In genomic region chr18:60329131-60329530, GRCh38 we compare ENCODE assay signal across 40 cellular contexts. TPM values are rescaled to one million over a fixed set of nuclear protein-coding genes. Genes with fewer than 3 reads are reported as not detected.
"Had no signal": no experiment of that assay in that cellular context is flagged by ENCODE, and none has a peak within 500 bp of the region (broad histone marks: within the 10 kb centered on the region; RNA-seq: fewer than 3 reads in every experiment).

No MANE protein-coding gene starts in this region.

- H3K4me3 Mint-ChIP-seq: activated CD4-positive, alpha-beta T cell treated with anti-CD3 and anti-CD28 coated beads for 36 hours; activated CD4-positive, alpha-beta T cell treated with anti-CD3 and anti-CD28 coated beads, Interleukin-2, amount 10 ng/mL, durations not matched to agents 7 days and 5 days; activated CD8-positive, alpha-beta T cell treated with anti-CD3 and anti-CD28 coated beads for 36 hours; activated naive CD4-positive, alpha-beta T cell treated with anti-CD3 and anti-CD28 coated beads for 36 hours; activated naive CD8-positive, alpha-beta T cell treated with anti-CD3 and anti-CD28 coated beads for 36 hours; activated T-cell treated with anti-CD3 and anti-CD28 coated beads, Interleukin-2, amount 50 U/mL, for 4 hours; activated T-cell treated with anti-CD3 and anti-CD28 coated beads, Interleukin-2, amount 50 U/mL, for 72 hours; activated T-helper 1 cell treated with anti-CD3 and anti-CD28 coated beads, Interleukin-12 subunit alpha, Interleukin-12 subunit beta, Interleukin-2, Interleukin-4 antibody, amounts not matched to agents 30 ng/mL and 10 ng/mL and 1 ng/mL, durations not matched to agents 14 hours and 24 hours and 36 hours; activated T-helper 17 cell treated with anti-CD3 and anti-CD28 coated beads, Interleukin-2, amount 50 U/mL, for 72 hours; central memory CD8-positive, alpha-beta T cell; T-helper 1 cell treated with Interleukin-12 subunit alpha and Interleukin-12 subunit beta and Interleukin-4 antibody, amounts not matched to agents 30 μg/mL and 1 μg/mL, for 36 hours; T-helper 2 cell treated with Interferon-gamma antibody and Interleukin-4, amounts not matched to agents 5 μg/mL and 100 μg/mL, for 36 hours; WTC11 had no signal

- H3K4me3 ChIP-seq: adrenal gland, body of pancreas, breast epithelium had no signal

- H3K27me3 Mint-ChIP-seq: activated CD4-positive, alpha-beta T cell treated with anti-CD3 and anti-CD28 coated beads for 36 hours; activated CD4-positive, alpha-beta T cell treated with anti-CD3 and anti-CD28 coated beads, Interleukin-2, amount 10 ng/mL, durations not matched to agents 7 days and 5 days; activated CD8-positive, alpha-beta T cell treated with anti-CD3 and anti-CD28 coated beads for 36 hours; activated naive CD8-positive, alpha-beta T cell treated with anti-CD3 and anti-CD28 coated beads for 36 hours; activated T-helper 17 cell treated with anti-CD3 and anti-CD28 coated beads, Interleukin-2, amount 50 U/mL, for 72 hours; central memory CD8-positive, alpha-beta T cell had no signal

- H3K9me3 Mint-ChIP-seq: activated CD4-positive, alpha-beta T cell treated with anti-CD3 and anti-CD28 coated beads, Interleukin-2, amount 10 ng/mL, durations not matched to agents 7 days and 5 days; activated naive CD4-positive, alpha-beta T cell treated with anti-CD3 and anti-CD28 coated beads for 36 hours; T-helper 1 cell treated with Interleukin-12 subunit alpha and Interleukin-12 subunit beta and Interleukin-4 antibody, amounts not matched to agents 30 μg/mL and 1 μg/mL, for 36 hours had no signal

- DNase-seq: activated CD4-positive, alpha-beta T cell treated with anti-CD3 and anti-CD28 coated beads for 1 hour; activated CD4-positive, alpha-beta T cell treated with anti-CD3 and anti-CD28 coated beads for 36 hours; activated CD4-positive, alpha-beta T cell treated with anti-CD3 and anti-CD28 coated beads for 48 hours; activated CD4-positive, alpha-beta T cell treated with anti-CD3 and anti-CD28 coated beads, Interleukin-2, amount 10 ng/mL, durations not matched to agents 7 days and 5 days; activated CD4-positive, alpha-beta T cell treated with anti-CD3 and anti-CD28 coated beads, Interleukin-2, amount 50 U/mL, for 48 hours; activated CD4-positive, CD25-positive, alpha-beta regulatory T cell; activated CD8-positive, alpha-beta memory T cell treated with anti-CD3 and anti-CD28 coated beads, Interleukin-2, amount 50 U/mL, for 4 hours; activated CD8-positive, alpha-beta T cell treated with anti-CD3 and anti-CD28 coated beads for 36 hours; activated effector memory CD4-positive, alpha-beta T cell treated with anti-CD3 and anti-CD28 coated beads, Interleukin-2, amount 50 U/mL, for 16 hours; activated gamma-delta T cell treated with Interleukin-2 at 50 U/mL for 16 hours; activated naive CD4-positive, alpha-beta T cell; activated naive CD4-positive, alpha-beta T cell treated with anti-CD3 and anti-CD28 coated beads for 36 hours; activated naive CD4-positive, alpha-beta T cell treated with anti-CD3 and anti-CD28 coated beads, Interleukin-2, amount 50 U/mL, for 16 hours; activated naive CD8-positive, alpha-beta T cell treated with anti-CD3 and anti-CD28 coated beads for 36 hours; activated T-cell treated with anti-CD3 and anti-CD28 coated beads for 4 hours; activated T-cell treated with anti-CD3 and anti-CD28 coated beads, Interleukin-2, amount 50 U/mL, for 1 hour; activated T-cell treated with anti-CD3 and anti-CD28 coated beads, Interleukin-2, amount 50 U/mL, for 4 hours; activated T-cell treated with anti-CD3 and anti-CD28 coated beads, Interleukin-2, amount 50 U/mL, for 72 hours; adrenal gland; amniotic stem cell; aorta; body of pancreas; brain microvascular endothelial cell; caudate nucleus; cerebellar nuclear complex; T-helper 1 cell; T-helper 2 cell; T-helper 9 cell; WERI-Rb-1 had no signal

- H3K27ac ChIP-seq: adrenal gland, body of pancreas, brain microvascular endothelial cell, breast epithelium, WERI-Rb-1 had no signal

- H3K4me1 Mint-ChIP-seq: activated CD4-positive, alpha-beta T cell treated with anti-CD3 and anti-CD28 coated beads for 36 hours; activated CD4-positive, alpha-beta T cell treated with anti-CD3 and anti-CD28 coated beads, Interleukin-2, amount 10 ng/mL, durations not matched to agents 7 days and 5 days; activated naive CD8-positive, alpha-beta T cell treated with anti-CD3 and anti-CD28 coated beads for 36 hours; activated T-helper 17 cell treated with anti-CD3 and anti-CD28 coated beads, Interleukin-2, amount 50 U/mL, for 72 hours; central memory CD8-positive, alpha-beta T cell had no signal

- H3K27me3 ChIP-seq: adrenal gland, body of pancreas, brain microvascular endothelial cell, breast epithelium had no signal

- H3K36me3 ChIP-seq: adrenal gland, brain microvascular endothelial cell, breast epithelium, WERI-Rb-1 had no signal

- H3K9me3 ChIP-seq: adrenal gland, body of pancreas had no signal

- H3K36me3 Mint-ChIP-seq: activated naive CD4-positive, alpha-beta T cell treated with anti-CD3 and anti-CD28 coated beads, Interleukin-2, amount 50 U/mL, for 72 hours; activated naive CD8-positive, alpha-beta T cell treated with anti-CD3 and anti-CD28 coated beads for 36 hours had no signal

- H3K4me1 ChIP-seq: adrenal gland, body of pancreas, breast epithelium had no signal

- H3K27ac Mint-ChIP-seq: activated CD4-positive, alpha-beta T cell treated with anti-CD3 and anti-CD28 coated beads for 36 hours; activated CD4-positive, alpha-beta T cell treated with anti-CD3 and anti-CD28 coated beads, Interleukin-2, amount 10 ng/mL, durations not matched to agents 7 days and 5 days; activated CD8-positive, alpha-beta T cell treated with anti-CD3 and anti-CD28 coated beads for 36 hours; activated naive CD4-positive, alpha-beta T cell treated with anti-CD3 and anti-CD28 coated beads for 36 hours; activated naive CD4-positive, alpha-beta T cell treated with anti-CD3 and anti-CD28 coated beads, Interleukin-2, amount 50 U/mL, for 72 hours; activated naive CD8-positive, alpha-beta T cell treated with anti-CD3 and anti-CD28 coated beads for 36 hours; activated T-cell treated with anti-CD3 and anti-CD28 coated beads, Interleukin-2, amount 50 U/mL, for 72 hours; activated T-helper 1 cell treated with anti-CD3 and anti-CD28 coated beads, Interleukin-12 subunit alpha, Interleukin-12 subunit beta, Interleukin-2, Interleukin-4 antibody, amounts not matched to agents 30 ng/mL and 10 ng/mL and 1 ng/mL, durations not matched to agents 14 hours and 24 hours and 36 hours; activated T-helper 17 cell treated with anti-CD3 and anti-CD28 coated beads, Interleukin-2, amount 50 U/mL, for 72 hours; T-helper 1 cell treated with Interleukin-12 subunit alpha and Interleukin-12 subunit beta and Interleukin-4 antibody, amounts not matched to agents 30 μg/mL and 1 μg/mL, for 36 hours; T-helper 2 cell treated with Interferon-gamma antibody and Interleukin-4, amounts not matched to agents 5 μg/mL and 100 μg/mL, for 36 hours; WTC11 had no signal

RNA-seq across cellular contexts. Expression of gene MC4R, which starts 43.4 kb away (rescaled TPM):
- total RNA-seq: activated CD4-positive, alpha-beta T cell treated with anti-CD3 and anti-CD28 coated beads for 36 hours; activated CD4-positive, alpha-beta T cell treated with anti-CD3 and anti-CD28 coated beads, Interleukin-2, amount 10 ng/mL, durations not matched to agents 7 days and 5 days; activated CD8-positive, alpha-beta memory T cell treated with anti-CD3 and anti-CD28 coated beads for 36 hours; activated CD8-positive, alpha-beta T cell treated with anti-CD3 and anti-CD28 coated beads for 36 hours; activated naive CD4-positive, alpha-beta T cell treated with anti-CD3 and anti-CD28 coated beads for 36 hours; activated naive CD4-positive, alpha-beta T cell treated with anti-CD3 and anti-CD28 coated beads, Interleukin-2, amount 50 U/mL, for 72 hours; activated naive CD8-positive, alpha-beta T cell treated with anti-CD3 and anti-CD28 coated beads for 36 hours; activated T-cell treated with anti-CD3 and anti-CD28 coated beads, Interleukin-2, amount 50 U/mL, for 4 hours; activated T-cell treated with anti-CD3 and anti-CD28 coated beads, Interleukin-2, amount 50 U/mL, for 72 hours; activated T-helper 1 cell treated with anti-CD3 and anti-CD28 coated beads, Interleukin-12 subunit alpha, Interleukin-12 subunit beta, Interleukin-2, Interleukin-4 antibody, amounts not matched to agents 30 ng/mL and 10 ng/mL and 1 ng/mL, durations not matched to agents 14 hours and 24 hours and 36 hours; activated T-helper 17 cell treated with anti-CD3 and anti-CD28 coated beads, Interleukin-2, amount 50 U/mL, for 72 hours; aorta; astrocyte; body of pancreas; breast epithelium; chondrocyte; WTC11 had no signal
- polyA plus RNA-seq: aorta had no signal
